Comparison of ENCODE assay signal across 1 cellular context in genomic region chr1:3745071-3745470, GRCh38.
TF ChIP-seq lines count a peak whose summit lies in the region.

No MANE protein-coding gene starts in this region.

TF ChIP-seq in GM23338, 12 proteins besides CTCF, POLR2A, EP300 and RAD21:
- TF ChIP-seq ZNF462 (CRISPR knock-in tag; IDR thresholded peaks at IDR 0.05) (no peak), STAT1 (IDR thresholded peaks at IDR 0.05; ENCODE audit: unreplicated experiment) (no peak), REST (IDR thresholded peaks at IDR 0.05; ENCODE audit: unreplicated experiment) (no peak), EZH2 (IDR thresholded peaks at IDR 0.05; ENCODE audit: low read depth, unreplicated experiment) (no peak)
TF ChIP-seq in GM23338: peak in this region for 0.
